In the genomic region with DNA sequence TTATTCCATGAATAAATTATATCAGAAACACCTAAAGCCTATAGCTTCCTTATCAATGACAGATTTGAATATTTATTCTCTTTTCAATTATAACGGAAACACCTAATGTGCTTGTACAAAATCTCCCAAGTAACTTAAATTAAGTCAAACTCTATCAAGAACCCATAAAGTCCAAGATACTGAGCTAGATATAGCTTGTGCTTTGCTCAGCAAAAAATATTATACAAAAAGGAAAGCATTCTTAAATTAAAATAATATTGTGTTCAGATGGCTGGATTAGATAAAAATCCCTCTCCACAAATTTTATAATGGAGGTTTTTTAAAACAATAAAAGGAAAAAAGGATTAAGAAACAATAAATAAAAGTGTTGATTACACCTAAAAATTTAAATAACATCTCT, we compare ENCODE assay signal across 26 cellular contexts. TPM values are rescaled to one million over a fixed set of nuclear protein-coding genes. Genes with fewer than 3 reads are reported as not detected.
DNase-seq lines count a peak whose midpoint lies in the region; ATAC-seq, FAIRE-seq and TF ChIP-seq lines count a peak whose summit lies in the region.
"Had no signal": no experiment of that assay in that cellular context is flagged by ENCODE, and none has a peak within 500 bp of the region (broad histone marks: within the 10 kb centered on the region; RNA-seq: fewer than 3 reads in every experiment).

No MANE protein-coding gene starts in this region.

- H3K27me3 ChIP-seq in OCI-LY3 (ENCODE audit: low read depth, low read length) (no peaks in the 10 kb centered on the region), small intestine (ENCODE audit: control insufficient read depth in 2 of 2, insufficient read depth in 2 of 2, low read length in 2 of 2) (no peaks in the 10 kb centered on the region)
- H3K27me3 ChIP-seq: BE2C; BLaER1 treated with 17β-estradiol and CSF1 and Interleukin-3, amounts not matched to agents 10 nM and 100 nM had no signal

- H3K9me3 ChIP-seq in OCI-LY3 (ENCODE audit: insufficient read depth, low read length) (no peaks in the 10 kb centered on the region), small intestine (ENCODE audit: control insufficient read depth, low read depth) (no peaks in the 10 kb centered on the region)
- H3K9me3 ChIP-seq: A549, BE2C, HAP-1 had no signal

- peak; percentile 27 for FAIRE-seq in G401.6 (lab: Jason Lieb, UNC)
- FAIRE-seq in frontal cortex (lab: Jason Lieb, UNC): peak; percentile 30
- peak; percentile 49 for FAIRE-seq in small intestine (lab: Jason Lieb, UNC)
- FAIRE-seq: A549, D721Med, GM12891, GM19239, H54 had no signal

- ATAC-seq in HG03457 (IDR thresholded peaks at IDR 0.05; ENCODE audit: unreplicated experiment): no peak
- ATAC-seq: A549 had no signal

- H3K27ac ChIP-seq in OCI-LY3 (ENCODE audit: low read length): no peak overlapping the region
- H3K27ac ChIP-seq in small intestine (ENCODE audit: low read depth in 1 of 2, low read length in 1 of 2): no peak overlapping the region
- H3K27ac ChIP-seq: A549; BLaER1 treated with 17β-estradiol and CSF1 and Interleukin-3, amounts not matched to agents 10 nM and 100 nM had no signal

- H3K4me3 ChIP-seq in OCI-LY3 (ENCODE audit: low read length): no peak overlapping the region
- H3K4me3 ChIP-seq in small intestine (ENCODE audit: low read depth in 1 of 2, low read length in 2 of 2): no peak overlapping the region
- H3K4me3 ChIP-seq: A549; BLaER1 treated with 17β-estradiol and CSF1 and Interleukin-3, amounts not matched to agents 10 nM and 100 nM; HAP-1 had no signal

- H3K36me3 ChIP-seq in OCI-LY3 (replicated peaks; ENCODE audit: low read depth, low read length) (no peaks in the 10 kb centered on the region), small intestine (ENCODE audit: control insufficient read depth in 2 of 2, insufficient read depth in 2 of 2, low read length in 2 of 2) (peaks cover 0 to 7% of the 10 kb centered on the region in 2 donors)
- H3K36me3 ChIP-seq: BE2C had no signal

- no peak overlapping the region for H3K9ac ChIP-seq in OCI-LY3 (ENCODE audit: low read length)
- H3K9ac ChIP-seq: BLaER1 treated with 17β-estradiol and CSF1 and Interleukin-3, amounts not matched to agents 10 nM and 100 nM had no signal

- peaks cover 9% of the 10 kb centered on the region for H3K4me1 ChIP-seq in OCI-LY3 (ENCODE audit: low read length)
- H3K4me1 ChIP-seq in small intestine (ENCODE audit: control insufficient read depth in 2 of 2, insufficient read depth in 1 of 2, low read depth in 1 of 2, low read length in 1 of 2): no peaks in the 10 kb centered on the region
- H3K4me1 ChIP-seq: A549 had no signal

- TF ChIP-seq CTCF in OCI-LY3 (IDR thresholded peaks at IDR 0.05; ENCODE audit: low read depth, low read length): no peak

- H4K20me1 ChIP-seq in OCI-LY3 (ENCODE audit: insufficient read depth, low read length): no peaks in the 10 kb centered on the region

- DNase-seq in frontal cortex (ENCODE audit: low spot score in 2 of 2) (no peak), small intestine (no peak), NCI-H748 (lab: John Stamatoyannopoulos, UW; ENCODE audit: unreplicated experiment) (no peak), anterior cingulate cortex (lab: John Stamatoyannopoulos, UW) (no peak)
- DNase-seq: 8988T; ACHN; AML-193; BE2C; CD4-positive, alpha-beta T cell; CD8-positive, alpha-beta memory T cell; DMS 273 treated with DMSO at 0.1 percent for 48 hours; DMS79; EL; GF-D8; GOT3; HFFc6 had no signal

- no peaks in the 10 kb centered on the region for H3K79me2 ChIP-seq in OCI-LY3 (ENCODE audit: low read length)

- 0 out of 2 replicates have a peak overlapping the region, but pooled peaks have one; percentile 22 for H3K4me2 ChIP-seq in OCI-LY3 (ENCODE audit: low read length)
- H3K4me2 ChIP-seq: A549 had no signal

- H2AFZ ChIP-seq in OCI-LY3 (ENCODE audit: low read depth, low read length): no peak overlapping the region

- 88 to 100% (median 90%) methylated on average over 1 of the region's 1 CpG for WGBS in small intestine, 3 donors

RNA-seq across cellular contexts. Expression of a gene that starts 23.7 kb away (rescaled TPM):
- total RNA-seq in frontal cortex: 85.2 TPM
- polyA plus RNA-seq in small intestine: 10 to 100 TPM; 13.0 to 15.4 (median 13.0) TPM
